In the genomic region with DNA sequence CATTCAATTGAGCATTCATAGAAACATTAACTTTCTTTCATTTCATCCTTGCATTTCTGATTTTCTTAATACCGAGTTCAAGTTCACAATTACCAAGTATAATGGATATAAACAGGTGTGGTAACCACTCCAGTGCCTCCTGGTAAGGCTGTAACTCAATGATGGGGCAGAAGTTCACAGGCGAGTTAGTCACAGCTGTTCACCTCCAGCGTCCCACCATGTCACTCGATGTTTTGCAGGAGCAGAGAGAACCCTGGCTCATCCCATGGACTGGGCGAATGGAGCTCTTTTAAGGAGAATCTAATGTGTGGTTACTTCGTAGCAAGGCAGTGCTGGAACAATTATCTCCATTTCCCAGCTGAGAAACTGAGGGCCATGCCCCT, we compare ENCODE assay signal across 30 cellular contexts.
"Had no signal": no experiment of that assay in that cellular context is flagged by ENCODE, and none has a peak within 500 bp of the region (broad histone marks: within the 10 kb centered on the region; RNA-seq: fewer than 3 reads in every experiment).

No MANE protein-coding gene starts in this region.

- ATAC-seq: activated CD8-positive, alpha-beta T cell treated with anti-CD3 and anti-CD28 coated beads for 36 hours; activated T-cell treated with anti-CD3 and anti-CD28 coated beads, Interleukin-2, amount 50 U/mL, for 72 hours; activated T-helper 17 cell treated with anti-CD3 and anti-CD28 coated beads, Interleukin-2, amount 50 U/mL, for 72 hours had no signal

- H3K36me3 ChIP-seq: brain microvascular endothelial cell, MG63 had no signal

- H3K27ac ChIP-seq: brain microvascular endothelial cell, SK-N-MC had no signal

- H3K27ac Mint-ChIP-seq: activated CD4-positive, alpha-beta T cell treated with anti-CD3 and anti-CD28 coated beads, Interleukin-2, amount 10 ng/mL, durations not matched to agents 24 days and 14 days; activated CD8-positive, alpha-beta T cell treated with anti-CD3 and anti-CD28 coated beads for 36 hours; activated naive CD8-positive, alpha-beta T cell treated with anti-CD3 and anti-CD28 coated beads for 36 hours; activated T-cell treated with anti-CD3 and anti-CD28 coated beads, Interleukin-2, amount 50 U/mL, for 72 hours; activated T-helper 17 cell treated with anti-CD3 and anti-CD28 coated beads, Interleukin-2, amount 50 U/mL, for 72 hours; T-helper 1 cell treated with Interleukin-12 subunit alpha and Interleukin-12 subunit beta and Interleukin-4 antibody, amounts not matched to agents 30 μg/mL and 1 μg/mL, for 36 hours; T-helper 2 cell treated with Interferon-gamma antibody and Interleukin-4, amounts not matched to agents 5 μg/mL and 100 μg/mL, for 36 hours had no signal

- H3K4me3 ChIP-seq: MG63, SK-N-MC had no signal

- H3K4me3 Mint-ChIP-seq: activated CD4-positive, alpha-beta T cell treated with anti-CD3 and anti-CD28 coated beads, Interleukin-2, amount 10 ng/mL, durations not matched to agents 24 days and 14 days; activated CD8-positive, alpha-beta T cell treated with anti-CD3 and anti-CD28 coated beads for 36 hours; activated naive CD8-positive, alpha-beta T cell treated with anti-CD3 and anti-CD28 coated beads for 36 hours; activated T-cell treated with anti-CD3 and anti-CD28 coated beads, Interleukin-2, amount 50 U/mL, for 72 hours; activated T-helper 17 cell treated with anti-CD3 and anti-CD28 coated beads, Interleukin-2, amount 50 U/mL, for 72 hours; T-helper 1 cell treated with Interleukin-12 subunit alpha and Interleukin-12 subunit beta and Interleukin-4 antibody, amounts not matched to agents 30 μg/mL and 1 μg/mL, for 36 hours; T-helper 2 cell treated with Interferon-gamma antibody and Interleukin-4, amounts not matched to agents 5 μg/mL and 100 μg/mL, for 36 hours had no signal

- H3K9me3 ChIP-seq: MG63 had no signal

- H3K27me3 Mint-ChIP-seq: activated CD4-positive, alpha-beta T cell treated with anti-CD3 and anti-CD28 coated beads, Interleukin-2, amount 10 ng/mL, durations not matched to agents 24 days and 14 days had no signal

- H3K36me3 Mint-ChIP-seq: activated naive CD8-positive, alpha-beta T cell treated with anti-CD3 and anti-CD28 coated beads for 36 hours had no signal

- H3K4me1 Mint-ChIP-seq: activated CD4-positive, alpha-beta T cell treated with anti-CD3 and anti-CD28 coated beads, Interleukin-2, amount 10 ng/mL, durations not matched to agents 24 days and 14 days; activated naive CD8-positive, alpha-beta T cell treated with anti-CD3 and anti-CD28 coated beads for 36 hours; activated T-helper 17 cell treated with anti-CD3 and anti-CD28 coated beads, Interleukin-2, amount 50 U/mL, for 72 hours had no signal

- DNase-seq: activated CD4-positive, alpha-beta T cell treated with anti-CD3 and anti-CD28 coated beads, Interleukin-2, amount 10 ng/mL, durations not matched to agents 24 days and 14 days; activated CD4-positive, alpha-beta T cell treated with anti-CD3 and anti-CD28 coated beads, Interleukin-2, amount 50 U/mL, for 4 hours; activated CD8-positive, alpha-beta T cell treated with anti-CD3 and anti-CD28 coated beads for 36 hours; activated effector memory CD4-positive, alpha-beta T cell treated with anti-CD3 and anti-CD28 coated beads, Interleukin-2, amount 50 U/mL, for 16 hours; activated naive CD4-positive, alpha-beta T cell; activated naive CD4-positive, alpha-beta T cell treated with anti-CD3 and anti-CD28 coated beads, Interleukin-2, amount 50 U/mL, for 16 hours; activated naive CD8-positive, alpha-beta T cell treated with anti-CD3 and anti-CD28 coated beads for 36 hours; activated T-cell treated with anti-CD3 and anti-CD28 coated beads, Interleukin-2, amount 50 U/mL, for 1 hour; activated T-cell treated with anti-CD3 and anti-CD28 coated beads, Interleukin-2, amount 50 U/mL, for 72 hours; amniotic stem cell; aorta; brain microvascular endothelial cell; IMR-90; Karpas-422; KBM-7; MG63; NCI-H1092; NCI-H146; NCI-H187 treated with DMSO at 0.1 percent for 48 hours; NCI-H2081; NCI-H2227 treated with DMSO at 0.1 percent for 48 hours; NCI-H446; NCI-H510A treated with DMSO at 0.1 percent for 48 hours; NK-92 treated with Interleukin-12 subunit alpha and Interleukin-12 subunit beta, amount 100 ng/mL, for 24 hours; OCI-M1; Right ventricle myocardium superior had no signal

- H3K9me3 Mint-ChIP-seq: activated CD4-positive, alpha-beta T cell treated with anti-CD3 and anti-CD28 coated beads, Interleukin-2, amount 10 ng/mL, durations not matched to agents 24 days and 14 days; activated CD8-positive, alpha-beta T cell treated with anti-CD3 and anti-CD28 coated beads for 36 hours; activated naive CD8-positive, alpha-beta T cell treated with anti-CD3 and anti-CD28 coated beads for 36 hours; activated T-cell treated with anti-CD3 and anti-CD28 coated beads, Interleukin-2, amount 50 U/mL, for 72 hours; activated T-helper 17 cell treated with anti-CD3 and anti-CD28 coated beads, Interleukin-2, amount 50 U/mL, for 72 hours; T-helper 1 cell treated with Interleukin-12 subunit alpha and Interleukin-12 subunit beta and Interleukin-4 antibody, amounts not matched to agents 30 μg/mL and 1 μg/mL, for 36 hours; T-helper 2 cell treated with Interferon-gamma antibody and Interleukin-4, amounts not matched to agents 5 μg/mL and 100 μg/mL, for 36 hours had no signal
